31 cellular contexts compared by ENCODE assay signal in the genomic region with DNA sequence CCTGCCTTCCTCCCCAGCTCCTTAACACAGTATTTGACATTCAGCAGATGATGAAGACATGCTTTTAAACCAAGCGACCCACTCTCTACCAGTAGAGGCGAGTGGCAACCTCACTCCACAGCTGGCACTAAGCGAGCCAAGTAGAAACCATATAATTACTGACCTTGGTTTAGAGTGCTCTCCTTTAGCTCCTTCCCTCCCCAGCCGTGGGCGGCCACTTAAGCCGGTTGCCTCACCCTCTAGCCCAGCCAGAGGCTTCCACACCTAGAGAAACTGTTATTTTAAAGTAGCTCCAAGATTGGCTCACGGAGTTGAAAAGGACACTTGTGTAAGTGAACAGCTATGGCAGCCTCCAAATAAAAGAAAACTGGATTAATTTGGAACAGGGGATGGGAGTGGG.
"Had no signal": no experiment of that assay in that cellular context is flagged by ENCODE, and none has a peak within 500 bp of the region (broad histone marks: within the 10 kb centered on the region; RNA-seq: fewer than 3 reads in every experiment).

No MANE protein-coding gene starts in this region.

- DNase-seq: activated CD4-positive, alpha-beta T cell treated with anti-CD3 and anti-CD28 coated beads for 48 hours; activated CD4-positive, alpha-beta T cell treated with anti-CD3 and anti-CD28 coated beads, Interleukin-2, amount 50 U/mL, for 48 hours; activated CD8-positive, alpha-beta memory T cell treated with anti-CD3 and anti-CD28 coated beads, Interleukin-2, amount 50 U/mL, for 4 hours; activated effector memory CD4-positive, alpha-beta T cell treated with anti-CD3 and anti-CD28 coated beads, Interleukin-2, amount 50 U/mL, for 16 hours; activated naive CD4-positive, alpha-beta T cell treated with anti-CD3 and anti-CD28 coated beads, Interleukin-2, amount 10 ng/mL, durations not matched to agents 7 days and 5 days; activated naive CD8-positive, alpha-beta T cell treated with anti-CD3 and anti-CD28 coated beads, Interleukin-2, amount 10 ng/mL, durations not matched to agents 7 days and 5 days; activated T-cell treated with anti-CD3 and anti-CD28 coated beads, Interleukin-2, amount 50 U/mL, for 1 hour; amniotic stem cell; caudate nucleus; cortex of kidney; effector memory CD8-positive, alpha-beta T cell; erythroblast; gastrocnemius medialis; glutamatergic neuron; islet precursor cell; left cardiac atrium; mesenchymal stem cell; natural killer cell; occipital lobe; right cardiac atrium; spleen; stimulated activated naive CD4-positive, alpha-beta T cell treated with Interleukin-2 at 50 U/mL for 16 hours; T-helper 17 cell; T1000; transverse colon; WERI-Rb-1 had no signal

- H3K9me3 Mint-ChIP-seq: activated naive CD4-positive, alpha-beta T cell treated with anti-CD3 and anti-CD28 coated beads, Interleukin-2, amount 10 ng/mL, durations not matched to agents 7 days and 5 days; activated naive CD8-positive, alpha-beta T cell treated with anti-CD3 and anti-CD28 coated beads, Interleukin-2, amount 10 ng/mL, durations not matched to agents 7 days and 5 days; activated T-helper 1 cell treated with anti-CD3 and anti-CD28 coated beads, Interleukin-12 subunit alpha, Interleukin-12 subunit beta, Interleukin-2, Interleukin-4 antibody, amounts not matched to agents 30 ng/mL and 10 ng/mL and 1 ng/mL, durations not matched to agents 14 hours and 24 hours and 36 hours; natural killer cell; neural progenitor cell had no signal

- H3K27ac ChIP-seq: gastrocnemius medialis, hepatocyte, neural progenitor cell, parathyroid adenoma, spleen, transverse colon, WERI-Rb-1 had no signal

- H3K4me3 Mint-ChIP-seq: activated naive CD4-positive, alpha-beta T cell treated with anti-CD3 and anti-CD28 coated beads, Interleukin-2, amount 10 ng/mL, durations not matched to agents 7 days and 5 days; activated naive CD8-positive, alpha-beta T cell treated with anti-CD3 and anti-CD28 coated beads, Interleukin-2, amount 10 ng/mL, durations not matched to agents 7 days and 5 days; activated T-helper 1 cell treated with anti-CD3 and anti-CD28 coated beads, Interleukin-12 subunit alpha, Interleukin-12 subunit beta, Interleukin-2, Interleukin-4 antibody, amounts not matched to agents 30 ng/mL and 10 ng/mL and 1 ng/mL, durations not matched to agents 14 hours and 24 hours and 36 hours; effector memory CD8-positive, alpha-beta T cell; natural killer cell; neural progenitor cell; T-helper 17 cell had no signal

- H3K4me1 ChIP-seq: gastrocnemius medialis, neural progenitor cell, parathyroid adenoma, spleen, transverse colon had no signal

- H3K9me3 ChIP-seq: gastrocnemius medialis, transverse colon had no signal

- H3K27me3 ChIP-seq: hepatocyte, neural progenitor cell had no signal

- H3K4me3 ChIP-seq: gastrocnemius medialis, hepatocyte, neural progenitor cell, spleen, transverse colon had no signal

- H3K36me3 ChIP-seq: gastrocnemius medialis, neural progenitor cell, spleen, transverse colon, WERI-Rb-1 had no signal

- ATAC-seq: activated CD4-positive, CD25-positive, alpha-beta regulatory T cell treated with anti-CD3 and anti-CD28 coated beads, Interleukin-2, amount 50 U/mL, for 24 hours; effector memory CD8-positive, alpha-beta T cell; gastrocnemius medialis; left cardiac atrium; natural killer cell; right cardiac atrium; T-helper 17 cell had no signal

- H3K27ac Mint-ChIP-seq: activated naive CD4-positive, alpha-beta T cell treated with anti-CD3 and anti-CD28 coated beads, Interleukin-2, amount 10 ng/mL, durations not matched to agents 7 days and 5 days; activated naive CD8-positive, alpha-beta T cell treated with anti-CD3 and anti-CD28 coated beads, Interleukin-2, amount 10 ng/mL, durations not matched to agents 7 days and 5 days; activated T-helper 1 cell treated with anti-CD3 and anti-CD28 coated beads, Interleukin-12 subunit alpha, Interleukin-12 subunit beta, Interleukin-2, Interleukin-4 antibody, amounts not matched to agents 30 ng/mL and 10 ng/mL and 1 ng/mL, durations not matched to agents 14 hours and 24 hours and 36 hours; effector memory CD8-positive, alpha-beta T cell; natural killer cell; neural progenitor cell; T-helper 17 cell had no signal

- H3K36me3 Mint-ChIP-seq: activated naive CD4-positive, alpha-beta T cell treated with anti-CD3 and anti-CD28 coated beads, Interleukin-2, amount 10 ng/mL, durations not matched to agents 7 days and 5 days; activated naive CD8-positive, alpha-beta T cell treated with anti-CD3 and anti-CD28 coated beads, Interleukin-2, amount 10 ng/mL, durations not matched to agents 7 days and 5 days; natural killer cell; neural progenitor cell had no signal

- H3K4me1 Mint-ChIP-seq: activated naive CD4-positive, alpha-beta T cell treated with anti-CD3 and anti-CD28 coated beads, Interleukin-2, amount 10 ng/mL, durations not matched to agents 7 days and 5 days; activated naive CD8-positive, alpha-beta T cell treated with anti-CD3 and anti-CD28 coated beads, Interleukin-2, amount 10 ng/mL, durations not matched to agents 7 days and 5 days; natural killer cell; neural progenitor cell; T-helper 17 cell had no signal
